ENCODE assay signal across 9 cellular contexts in the genomic region with DNA sequence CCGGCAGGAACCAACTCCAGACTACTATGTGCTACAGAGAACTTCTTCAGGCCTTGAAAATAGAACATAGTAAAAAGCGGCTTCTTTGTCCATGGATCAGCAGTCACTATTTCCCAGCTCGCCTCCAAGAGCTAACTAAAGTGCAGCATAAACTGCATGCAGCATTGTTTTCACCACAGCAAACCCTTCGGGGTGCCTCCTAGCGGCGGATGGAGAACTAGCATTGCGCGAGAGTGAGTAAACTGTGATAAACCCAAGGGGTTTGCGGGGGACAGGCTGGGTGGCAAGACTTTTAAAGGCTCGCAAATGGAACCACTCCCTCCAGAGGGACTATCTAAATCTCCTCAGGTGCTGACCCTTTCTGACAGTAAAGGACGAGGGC. TPM values are rescaled to one million over a fixed set of nuclear protein-coding genes. Genes with fewer than 3 reads are reported as not detected.
DNase-seq lines count a peak whose midpoint lies in the region; ATAC-seq and TF ChIP-seq lines count a peak whose summit lies in the region.
"Had no signal": no experiment of that assay in that cellular context is flagged by ENCODE, and none has a peak within 500 bp of the region (broad histone marks: within the 10 kb centered on the region; RNA-seq: fewer than 3 reads in every experiment).

No MANE protein-coding gene starts in this region.

- H3K36me3 ChIP-seq in esophagus (ENCODE audit: control insufficient read depth in 2 of 2, insufficient read depth in 2 of 2, low read length in 1 of 2), result no peaks in the 10 kb centered on the region
- no peaks in the 10 kb centered on the region for H3K36me3 ChIP-seq in ovary

- peak; percentile 50 for DNase-seq in NCI-H748 (lab: John Stamatoyannopoulos, UW; ENCODE audit: unreplicated experiment)
- no peak for DNase-seq in NCI-H748 treated with DMSO at 0.1 percent for 48 hours (lab: John Stamatoyannopoulos, UW)
- DNase-seq in NCI-H69 (lab: John Stamatoyannopoulos, UW), result peak; percentile 4
- DNase-seq in neural crest cell (ENCODE audit: low read depth, low spot score), result peak; percentile 69
- no peak for DNase-seq in SHP77 treated with DMSO at 0.1 percent for 48 hours (lab: John Stamatoyannopoulos, UW)
- no peak for DNase-seq in ovary

- no peak overlapping the region for H3K27ac Mint-ChIP-seq in neural crest cell (ENCODE audit: unreplicated experiment)
- H3K27ac Mint-ChIP-seq: CD4-positive, CD25-positive, alpha-beta regulatory T cell had no signal

- H3K4me1 ChIP-seq in esophagus (ENCODE audit: control insufficient read depth in 2 of 2, insufficient read depth in 2 of 2, low read length in 1 of 2), result no peaks in the 10 kb centered on the region
- no peaks in the 10 kb centered on the region for H3K4me1 ChIP-seq in ovary (ENCODE audit: insufficient read depth)

- ATAC-seq in HG03442 (IDR thresholded peaks at IDR 0.05; ENCODE audit: unreplicated experiment), result no peak

- H3K27ac ChIP-seq in esophagus (ENCODE audit: low read depth in 2 of 2, low read length in 1 of 2) (peak overlapping the region in 1 of 2 donors; percentile 3), ovary (no peak overlapping the region)

- TF ChIP-seq EP300 in ovary (IDR thresholded peaks at IDR 0.05), result no peak

- H3K4me1 Mint-ChIP-seq in neural crest cell, result peaks cover 10% of the 10 kb centered on the region

- H3K4me3 ChIP-seq in esophagus (ENCODE audit: low read depth in 1 of 2, low read length in 2 of 2) (peak overlapping the region; percentile 31 to 46), ovary (no peak overlapping the region)

- WGBS in esophagus, 2 donors, result 16 to 20% methylated on average over 11 of the region's 11 CpGs
- WGBS in ovary, 3 donors, result 20 to 28% (median 22%) methylated on average over 11 of the region's 11 CpGs

- H3K36me3 Mint-ChIP-seq in neural crest cell (ENCODE audit: low read depth), result peaks cover 5% of the 10 kb centered on the region
- H3K36me3 Mint-ChIP-seq: CD4-positive, CD25-positive, alpha-beta regulatory T cell had no signal

- peaks cover 39% of the 10 kb centered on the region for H3K27me3 Mint-ChIP-seq in neural crest cell (ENCODE audit: low read depth)

- H3K9me3 Mint-ChIP-seq in neural crest cell, result peaks cover 6% of the 10 kb centered on the region

- H3K4me3 Mint-ChIP-seq in neural crest cell, result peak overlapping the region; percentile 93
- H3K4me3 Mint-ChIP-seq: CD4-positive, CD25-positive, alpha-beta regulatory T cell had no signal

- TF ChIP-seq CTCF in neural crest cell (conservative IDR thresholded peaks at IDR 0.05), result peak; percentile 87
- TF ChIP-seq CTCF in ovary (IDR thresholded peaks at IDR 0.05), result no peak

- intact Hi-C loops in ovary (cut with DNase I), result no loop called here

- H3K27me3 ChIP-seq in esophagus (ENCODE audit: control insufficient read depth in 1 of 2, insufficient read depth in 2 of 2, low read length in 2 of 2) (peaks cover 0 to 2% of the 10 kb centered on the region in 2 donors), ovary (no peaks in the 10 kb centered on the region)

- no peak for TF ChIP-seq POLR2A in ovary (IDR thresholded peaks at IDR 0.05)

- no peaks in the 10 kb centered on the region for H3K9me3 ChIP-seq in esophagus (ENCODE audit: control insufficient read depth in 2 of 2, insufficient read depth in 1 of 2, low read depth in 1 of 2, low read length in 1 of 2)
- no peaks in the 10 kb centered on the region for H3K9me3 ChIP-seq in ovary

RNA-seq across cellular contexts. Expression of gene SGCG, which starts 21.6 kb away (rescaled TPM):
- polyA plus RNA-seq in esophagus, result under 1 TPM; 0.16 to 0.59 TPM
- total RNA-seq in neural crest cell, result not detected in 2 replicates
- 1 to 10 TPM in 1 of 7 donors, under 1 TPM in 2, not detected in 4; 0.15 to 2.0 (median 0.20) TPM for total RNA-seq in ovary
- 1 to 10 TPM in 1 of 2 donors, not detected in 1; 2.6 TPM for polyA plus RNA-seq in ovary
- total RNA-seq: CD4-positive, CD25-positive, alpha-beta regulatory T cell had no signal
- polyA plus RNA-seq: CD4-positive, CD25-positive, alpha-beta regulatory T cell had no signal

Comparison
In these comparisons a context has a peak if more than half of its experiments do, and no peak if none do; other contexts are left out.
1. DNase-seq: peak in NCI-H748 (single experiment), NCI-H69 (single experiment) and neural crest cell (single experiment); none in NCI-H748 treated with DMSO at 0.1 percent for 48 hours (single experiment), SHP77 treated with DMSO at 0.1 percent for 48 hours (single experiment) and ovary (0 of 5).